ENCODE assay signal across 34 cellular contexts in the genomic region with DNA sequence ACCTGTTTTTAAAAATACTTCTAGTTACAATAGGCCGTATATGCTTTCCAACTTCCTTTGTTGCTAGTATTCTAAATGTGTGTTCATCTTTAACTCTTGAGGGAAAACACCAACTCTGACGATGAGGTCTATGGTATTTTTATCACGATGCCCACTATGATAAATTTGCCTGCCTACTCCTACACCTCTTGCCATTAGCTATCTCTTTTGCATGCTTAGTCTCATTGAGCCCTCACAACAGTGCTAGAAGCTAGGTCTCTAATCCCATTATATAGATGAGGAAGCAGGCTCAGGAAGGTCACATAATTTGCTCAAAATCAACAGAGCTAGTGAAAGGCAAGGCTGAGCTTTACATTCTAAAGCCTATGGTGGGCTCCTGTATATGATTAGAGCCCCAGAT.
"Had no signal": no experiment of that assay in that cellular context is flagged by ENCODE, and none has a peak within 500 bp of the region (broad histone marks: within the 10 kb centered on the region; RNA-seq: fewer than 3 reads in every experiment).

No MANE protein-coding gene starts in this region.

- H3K27ac ChIP-seq: cardiac muscle cell, PC-9, RWPE1, VCaP had no signal

- DNase-seq: activated B cell treated with CpG ODN at 0.5 μM for 24 hours; activated CD4-positive, alpha-beta memory T cell treated with anti-CD3 and anti-CD28 coated beads for 36 hours; activated CD4-positive, alpha-beta T cell treated with anti-CD3 and anti-CD28 coated beads for 4 hours; activated CD4-positive, alpha-beta T cell treated with anti-CD3 and anti-CD28 coated beads, Interleukin-2, amount 50 U/mL, for 1 hour; activated CD4-positive, CD25-positive, alpha-beta regulatory T cell treated with anti-CD3 and anti-CD28 coated beads, Interleukin-2, amount 50 U/mL, for 72 hours; activated CD8-positive, alpha-beta memory T cell treated with anti-CD3 and anti-CD28 coated beads, Interleukin-2, amount 50 U/mL, for 4 hours; activated gamma-delta T cell; activated naive CD4-positive, alpha-beta T cell treated with Interleukin-2 at 50 U/mL for 16 hours; activated T-cell treated with anti-CD3 and anti-CD28 coated beads for 4 hours; activated T-cell treated with anti-CD3 and anti-CD28 coated beads, Interleukin-2, amount 50 U/mL, for 72 hours; MG63; NCI-H1048; NCI-H1105 treated with DMSO at 0.1 percent for 48 hours; NCI-H1436; NCI-H1694; NCI-H1930; NCI-H2081 treated with DMSO at 0.1 percent for 48 hours; NCI-H226; NCI-H446 treated with DMSO at 0.1 percent for 48 hours; NCI-H524; NCI-H69; NK-92 treated with Interleukin-12 subunit alpha and Interleukin-12 subunit beta, amount 100 ng/mL, for 24 hours; PC-9; SW 1271; T-helper 1 cell; T-helper 2 cell; T-helper 9 cell had no signal

- H3K4me1 Mint-ChIP-seq: activated B cell treated with CpG ODN at 0.5 μM for 24 hours had no signal

- H2AFZ ChIP-seq: PC-9 had no signal

- H3K9me3 ChIP-seq: MG63 had no signal

- H3K27me3 ChIP-seq: cardiac muscle cell, MG63 had no signal

- H3K4me3 ChIP-seq: cardiac muscle cell, MG63, PC-9 had no signal

- H3K27me3 Mint-ChIP-seq: activated B cell treated with CpG ODN at 0.5 μM for 24 hours; activated CD4-positive, alpha-beta memory T cell treated with anti-CD3 and anti-CD28 coated beads for 36 hours; activated naive CD4-positive, alpha-beta T cell treated with anti-CD3 and anti-CD28 coated beads, Interleukin-2, amount 50 U/mL, for 24 hours; activated T-helper 17 cell treated with anti-CD3 and anti-CD28 coated beads, Interleukin-2, amount 50 U/mL, for 72 hours; central memory CD8-positive, alpha-beta T cell had no signal

- H3K4me3 Mint-ChIP-seq: activated B cell treated with CpG ODN at 0.5 μM for 24 hours; activated CD4-positive, alpha-beta memory T cell treated with anti-CD3 and anti-CD28 coated beads for 36 hours; activated naive CD4-positive, alpha-beta T cell treated with anti-CD3 and anti-CD28 coated beads, Interleukin-2, amount 50 U/mL, for 24 hours; activated T-cell treated with anti-CD3 and anti-CD28 coated beads, Interleukin-2, amount 50 U/mL, for 72 hours; activated T-helper 17 cell treated with anti-CD3 and anti-CD28 coated beads, Interleukin-2, amount 50 U/mL, for 72 hours; central memory CD8-positive, alpha-beta T cell had no signal

- H3K4me2 ChIP-seq: PC-9 had no signal

- H3K27ac Mint-ChIP-seq: activated B cell treated with CpG ODN at 0.5 μM for 24 hours; activated CD4-positive, alpha-beta memory T cell treated with anti-CD3 and anti-CD28 coated beads for 36 hours; activated naive CD4-positive, alpha-beta T cell treated with anti-CD3 and anti-CD28 coated beads, Interleukin-2, amount 50 U/mL, for 24 hours; activated T-helper 17 cell treated with anti-CD3 and anti-CD28 coated beads, Interleukin-2, amount 50 U/mL, for 72 hours had no signal

- H3K9me3 Mint-ChIP-seq: activated B cell treated with CpG ODN at 0.5 μM for 24 hours; activated CD4-positive, alpha-beta memory T cell treated with anti-CD3 and anti-CD28 coated beads for 36 hours; activated naive CD4-positive, alpha-beta T cell treated with anti-CD3 and anti-CD28 coated beads, Interleukin-2, amount 50 U/mL, for 24 hours; activated T-cell treated with anti-CD3 and anti-CD28 coated beads, Interleukin-2, amount 50 U/mL, for 72 hours; activated T-helper 17 cell treated with anti-CD3 and anti-CD28 coated beads, Interleukin-2, amount 50 U/mL, for 72 hours; central memory CD8-positive, alpha-beta T cell had no signal

- ATAC-seq: activated T-cell treated with anti-CD3 and anti-CD28 coated beads, Interleukin-2, amount 50 U/mL, for 72 hours; activated T-helper 17 cell treated with anti-CD3 and anti-CD28 coated beads, Interleukin-2, amount 50 U/mL, for 72 hours; Right ventricle myocardium inferior had no signal
